1 cellular context compared by ENCODE assay signal in the genomic region with DNA sequence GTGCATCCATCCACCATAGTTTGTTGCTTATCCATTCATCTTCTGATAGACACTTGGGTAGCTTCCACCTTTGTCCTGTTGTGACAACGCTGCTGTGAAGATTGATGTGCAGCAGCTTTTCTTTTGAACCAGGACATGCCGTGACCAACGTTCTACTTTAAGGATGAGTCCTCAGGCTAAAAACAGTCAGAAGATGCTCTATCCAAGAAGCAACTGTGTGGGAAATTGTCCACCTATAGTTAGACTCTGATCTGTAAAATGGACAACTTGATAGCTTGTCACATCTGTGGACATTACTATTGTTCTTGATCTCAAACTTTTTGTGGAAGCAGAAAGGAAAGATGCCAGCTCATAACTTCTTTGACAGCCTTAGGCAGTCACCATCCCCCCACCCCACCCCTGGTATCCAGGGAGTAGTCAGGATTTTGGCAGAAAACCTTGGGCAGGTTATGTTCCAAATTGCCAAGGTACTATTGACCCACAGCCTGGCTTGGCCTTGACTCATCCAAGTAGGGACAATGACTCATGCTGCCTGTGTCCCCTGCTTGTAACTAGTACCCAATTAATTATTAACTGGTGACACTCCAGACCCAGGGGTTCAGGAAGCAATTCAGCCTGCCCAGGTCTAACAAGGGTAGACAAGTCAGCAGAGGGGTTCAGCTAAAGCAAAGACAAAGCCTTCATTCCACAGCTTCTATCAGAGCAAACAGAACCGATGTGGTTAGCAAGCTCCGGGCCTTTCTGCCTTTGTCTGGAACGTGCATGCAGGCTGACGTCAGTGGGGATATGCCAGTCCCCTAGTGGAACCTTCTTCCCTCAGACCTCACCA.
TF ChIP-seq lines count a peak whose summit lies in the region.

No MANE protein-coding gene starts in this region.

TF ChIP-seq in HepG2, 621 proteins besides CTCF, POLR2A, EP300 and RAD21 (continued from another document and continues in another):
- TF ChIP-seq, protein P1, sequence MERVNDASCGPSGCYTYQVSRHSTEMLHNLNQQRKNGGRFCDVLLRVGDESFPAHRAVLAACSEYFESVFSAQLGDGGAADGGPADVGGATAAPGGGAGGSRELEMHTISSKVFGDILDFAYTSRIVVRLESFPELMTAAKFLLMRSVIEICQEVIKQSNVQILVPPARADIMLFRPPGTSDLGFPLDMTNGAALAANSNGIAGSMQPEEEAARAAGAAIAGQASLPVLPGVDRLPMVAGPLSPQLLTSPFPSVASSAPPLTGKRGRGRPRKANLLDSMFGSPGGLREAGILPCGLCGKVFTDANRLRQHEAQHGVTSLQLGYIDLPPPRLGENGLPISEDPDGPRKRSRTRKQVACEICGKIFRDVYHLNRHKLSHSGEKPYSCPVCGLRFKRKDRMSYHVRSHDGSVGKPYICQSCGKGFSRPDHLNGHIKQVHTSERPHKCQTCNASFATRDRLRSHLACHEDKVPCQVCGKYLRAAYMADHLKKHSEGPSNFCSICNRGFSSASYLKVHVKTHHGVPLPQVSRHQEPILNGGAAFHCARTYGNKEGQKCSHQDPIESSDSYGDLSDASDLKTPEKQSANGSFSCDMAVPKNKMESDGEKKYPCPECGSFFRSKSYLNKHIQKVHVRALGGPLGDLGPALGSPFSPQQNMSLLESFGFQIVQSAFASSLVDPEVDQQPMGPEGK (CRISPR knock-in tag; IDR thresholded peaks at IDR 0.05) = peak; percentile 61
- TF ChIP-seq PITX1 (CRISPR knock-in tag; IDR thresholded peaks at IDR 0.05) (peak; percentile 75), EZH2 (conservative IDR thresholded peaks at IDR 0.05; ENCODE audit: low read depth, low read length) (no peak), ZNF746 (CRISPR knock-in tag; IDR thresholded peaks at IDR 0.05) (no peak; the same call in 1 of the 2 replicates), ZNF207 (IDR thresholded peaks at IDR 0.05; ENCODE audit: borderline replicate concordance) (no peak), ZNF841 (CRISPR knock-in tag; IDR thresholded peaks at IDR 0.05; ENCODE audit: borderline replicate concordance) (no peak), ZNF839 (CRISPR knock-in tag; IDR thresholded peaks at IDR 0.05; ENCODE audit: borderline replicate concordance) (no peak), ZNF614 (CRISPR knock-in tag; IDR thresholded peaks at IDR 0.05; ENCODE audit: borderline replicate concordance) (peak; percentile 75; the same call in 1 of the 2 replicates), GFI1 (CRISPR knock-in tag; IDR thresholded peaks at IDR 0.05; ENCODE audit: borderline replicate concordance) (peak; percentile 84; the same call in 1 of the 2 replicates), NCOA2 (CRISPR knock-in tag; IDR thresholded peaks at IDR 0.05) (peak; percentile 95), NFYC (CRISPR knock-in tag; IDR thresholded peaks at IDR 0.05) (no peak), ELF3 (CRISPR knock-in tag; IDR thresholded peaks at IDR 0.05) (peak; percentile 88), POLR2AphosphoS5 (IDR thresholded peaks at IDR 0.05; ENCODE audit: low read depth, low read length) (peak; percentile 26; the same call in 1 of the 2 replicates), HNRNPLL (IDR thresholded peaks at IDR 0.05; ENCODE audit: low read depth, low read length, poor library complexity, severe bottlenecking) (no peak), ZMYM2 (CRISPR knock-in tag; IDR thresholded peaks at IDR 0.05) (peak; percentile 73), KLF11 (CRISPR knock-in tag; IDR thresholded peaks at IDR 0.05) (0 out of 2 replicates have a peak, but pooled peaks have one; percentile 24), ZNF878 (CRISPR knock-in tag; IDR thresholded peaks at IDR 0.05) (peak; percentile 82), ZNF589 (CRISPR knock-in tag; conservative IDR thresholded peaks at IDR 0.05) (0 out of 2 replicates have a peak, but pooled peaks have one; percentile 59), KMT2B (CRISPR knock-in tag; IDR thresholded peaks at IDR 0.05) (no peak), RFX1 (IDR thresholded peaks at IDR 0.05) (no peak), ZNF121 (CRISPR knock-in tag; IDR thresholded peaks at IDR 0.05) (peak; percentile 62; the same call in 1 of the 2 replicates), AKAP8 (CRISPR knock-in tag; IDR thresholded peaks at IDR 0.05) (0 out of 2 replicates have a peak, but pooled peaks have one; percentile 43), KLF15 (CRISPR knock-in tag; IDR thresholded peaks at IDR 0.05; ENCODE audit: borderline replicate concordance) (no peak)
- TF ChIP-seq, protein P2, sequence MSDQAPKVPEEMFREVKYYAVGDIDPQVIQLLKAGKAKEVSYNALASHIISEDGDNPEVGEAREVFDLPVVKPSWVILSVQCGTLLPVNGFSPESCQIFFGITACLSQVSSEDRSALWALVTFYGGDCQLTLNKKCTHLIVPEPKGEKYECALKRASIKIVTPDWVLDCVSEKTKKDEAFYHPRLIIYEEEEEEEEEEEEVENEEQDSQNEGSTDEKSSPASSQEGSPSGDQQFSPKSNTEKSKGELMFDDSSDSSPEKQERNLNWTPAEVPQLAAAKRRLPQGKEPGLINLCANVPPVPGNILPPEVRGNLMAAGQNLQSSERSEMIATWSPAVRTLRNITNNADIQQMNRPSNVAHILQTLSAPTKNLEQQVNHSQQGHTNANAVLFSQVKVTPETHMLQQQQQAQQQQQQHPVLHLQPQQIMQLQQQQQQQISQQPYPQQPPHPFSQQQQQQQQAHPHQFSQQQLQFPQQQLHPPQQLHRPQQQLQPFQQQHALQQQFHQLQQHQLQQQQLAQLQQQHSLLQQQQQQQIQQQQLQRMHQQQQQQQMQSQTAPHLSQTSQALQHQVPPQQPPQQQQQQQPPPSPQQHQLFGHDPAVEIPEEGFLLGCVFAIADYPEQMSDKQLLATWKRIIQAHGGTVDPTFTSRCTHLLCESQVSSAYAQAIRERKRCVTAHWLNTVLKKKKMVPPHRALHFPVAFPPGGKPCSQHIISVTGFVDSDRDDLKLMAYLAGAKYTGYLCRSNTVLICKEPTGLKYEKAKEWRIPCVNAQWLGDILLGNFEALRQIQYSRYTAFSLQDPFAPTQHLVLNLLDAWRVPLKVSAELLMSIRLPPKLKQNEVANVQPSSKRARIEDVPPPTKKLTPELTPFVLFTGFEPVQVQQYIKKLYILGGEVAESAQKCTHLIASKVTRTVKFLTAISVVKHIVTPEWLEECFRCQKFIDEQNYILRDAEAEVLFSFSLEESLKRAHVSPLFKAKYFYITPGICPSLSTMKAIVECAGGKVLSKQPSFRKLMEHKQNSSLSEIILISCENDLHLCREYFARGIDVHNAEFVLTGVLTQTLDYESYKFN (CRISPR knock-in tag; conservative IDR thresholded peaks at IDR 0.05) = peak; percentile 97
- TF ChIP-seq, protein P3, sequence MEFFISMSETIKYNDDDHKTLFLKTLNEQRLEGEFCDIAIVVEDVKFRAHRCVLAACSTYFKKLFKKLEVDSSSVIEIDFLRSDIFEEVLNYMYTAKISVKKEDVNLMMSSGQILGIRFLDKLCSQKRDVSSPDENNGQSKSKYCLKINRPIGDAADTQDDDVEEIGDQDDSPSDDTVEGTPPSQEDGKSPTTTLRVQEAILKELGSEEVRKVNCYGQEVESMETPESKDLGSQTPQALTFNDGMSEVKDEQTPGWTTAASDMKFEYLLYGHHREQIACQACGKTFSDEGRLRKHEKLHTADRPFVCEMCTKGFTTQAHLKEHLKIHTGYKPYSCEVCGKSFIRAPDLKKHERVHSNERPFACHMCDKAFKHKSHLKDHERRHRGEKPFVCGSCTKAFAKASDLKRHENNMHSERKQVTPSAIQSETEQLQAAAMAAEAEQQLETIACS (CRISPR knock-in tag; IDR thresholded peaks at IDR 0.05) = no peak
- TF ChIP-seq, protein P4, sequence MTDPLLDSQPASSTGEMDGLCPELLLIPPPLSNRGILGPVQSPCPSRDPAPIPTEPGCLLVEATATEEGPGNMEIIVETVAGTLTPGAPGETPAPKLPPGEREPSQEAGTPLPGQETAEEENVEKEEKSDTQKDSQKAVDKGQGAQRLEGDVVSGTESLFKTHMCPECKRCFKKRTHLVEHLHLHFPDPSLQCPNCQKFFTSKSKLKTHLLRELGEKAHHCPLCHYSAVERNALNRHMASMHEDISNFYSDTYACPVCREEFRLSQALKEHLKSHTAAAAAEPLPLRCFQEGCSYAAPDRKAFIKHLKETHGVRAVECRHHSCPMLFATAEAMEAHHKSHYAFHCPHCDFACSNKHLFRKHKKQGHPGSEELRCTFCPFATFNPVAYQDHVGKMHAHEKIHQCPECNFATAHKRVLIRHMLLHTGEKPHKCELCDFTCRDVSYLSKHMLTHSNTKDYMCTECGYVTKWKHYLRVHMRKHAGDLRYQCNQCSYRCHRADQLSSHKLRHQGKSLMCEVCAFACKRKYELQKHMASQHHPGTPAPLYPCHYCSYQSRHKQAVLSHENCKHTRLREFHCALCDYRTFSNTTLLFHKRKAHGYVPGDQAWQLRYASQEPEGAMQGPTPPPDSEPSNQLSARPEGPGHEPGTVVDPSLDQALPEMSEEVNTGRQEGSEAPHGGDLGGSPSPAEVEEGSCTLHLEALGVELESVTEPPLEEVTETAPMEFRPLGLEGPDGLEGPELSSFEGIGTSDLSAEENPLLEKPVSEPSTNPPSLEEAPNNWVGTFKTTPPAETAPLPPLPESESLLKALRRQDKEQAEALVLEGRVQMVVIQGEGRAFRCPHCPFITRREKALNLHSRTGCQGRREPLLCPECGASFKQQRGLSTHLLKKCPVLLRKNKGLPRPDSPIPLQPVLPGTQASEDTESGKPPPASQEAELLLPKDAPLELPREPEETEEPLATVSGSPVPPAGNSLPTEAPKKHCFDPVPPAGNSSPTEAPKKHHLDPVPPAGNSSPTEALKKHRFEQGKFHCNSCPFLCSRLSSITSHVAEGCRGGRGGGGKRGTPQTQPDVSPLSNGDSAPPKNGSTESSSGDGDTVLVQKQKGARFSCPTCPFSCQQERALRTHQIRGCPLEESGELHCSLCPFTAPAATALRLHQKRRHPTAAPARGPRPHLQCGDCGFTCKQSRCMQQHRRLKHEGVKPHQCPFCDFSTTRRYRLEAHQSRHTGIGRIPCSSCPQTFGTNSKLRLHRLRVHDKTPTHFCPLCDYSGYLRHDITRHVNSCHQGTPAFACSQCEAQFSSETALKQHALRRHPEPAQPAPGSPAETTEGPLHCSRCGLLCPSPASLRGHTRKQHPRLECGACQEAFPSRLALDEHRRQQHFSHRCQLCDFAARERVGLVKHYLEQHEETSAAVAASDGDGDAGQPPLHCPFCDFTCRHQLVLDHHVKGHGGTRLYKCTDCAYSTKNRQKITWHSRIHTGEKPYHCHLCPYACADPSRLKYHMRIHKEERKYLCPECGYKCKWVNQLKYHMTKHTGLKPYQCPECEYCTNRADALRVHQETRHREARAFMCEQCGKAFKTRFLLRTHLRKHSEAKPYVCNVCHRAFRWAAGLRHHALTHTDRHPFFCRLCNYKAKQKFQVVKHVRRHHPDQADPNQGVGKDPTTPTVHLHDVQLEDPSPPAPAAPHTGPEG (CRISPR knock-in tag; IDR thresholded peaks at IDR 0.05) = 0 out of 2 replicates have a peak, but pooled peaks have one; percentile 63
- TF ChIP-seq, protein P5, sequence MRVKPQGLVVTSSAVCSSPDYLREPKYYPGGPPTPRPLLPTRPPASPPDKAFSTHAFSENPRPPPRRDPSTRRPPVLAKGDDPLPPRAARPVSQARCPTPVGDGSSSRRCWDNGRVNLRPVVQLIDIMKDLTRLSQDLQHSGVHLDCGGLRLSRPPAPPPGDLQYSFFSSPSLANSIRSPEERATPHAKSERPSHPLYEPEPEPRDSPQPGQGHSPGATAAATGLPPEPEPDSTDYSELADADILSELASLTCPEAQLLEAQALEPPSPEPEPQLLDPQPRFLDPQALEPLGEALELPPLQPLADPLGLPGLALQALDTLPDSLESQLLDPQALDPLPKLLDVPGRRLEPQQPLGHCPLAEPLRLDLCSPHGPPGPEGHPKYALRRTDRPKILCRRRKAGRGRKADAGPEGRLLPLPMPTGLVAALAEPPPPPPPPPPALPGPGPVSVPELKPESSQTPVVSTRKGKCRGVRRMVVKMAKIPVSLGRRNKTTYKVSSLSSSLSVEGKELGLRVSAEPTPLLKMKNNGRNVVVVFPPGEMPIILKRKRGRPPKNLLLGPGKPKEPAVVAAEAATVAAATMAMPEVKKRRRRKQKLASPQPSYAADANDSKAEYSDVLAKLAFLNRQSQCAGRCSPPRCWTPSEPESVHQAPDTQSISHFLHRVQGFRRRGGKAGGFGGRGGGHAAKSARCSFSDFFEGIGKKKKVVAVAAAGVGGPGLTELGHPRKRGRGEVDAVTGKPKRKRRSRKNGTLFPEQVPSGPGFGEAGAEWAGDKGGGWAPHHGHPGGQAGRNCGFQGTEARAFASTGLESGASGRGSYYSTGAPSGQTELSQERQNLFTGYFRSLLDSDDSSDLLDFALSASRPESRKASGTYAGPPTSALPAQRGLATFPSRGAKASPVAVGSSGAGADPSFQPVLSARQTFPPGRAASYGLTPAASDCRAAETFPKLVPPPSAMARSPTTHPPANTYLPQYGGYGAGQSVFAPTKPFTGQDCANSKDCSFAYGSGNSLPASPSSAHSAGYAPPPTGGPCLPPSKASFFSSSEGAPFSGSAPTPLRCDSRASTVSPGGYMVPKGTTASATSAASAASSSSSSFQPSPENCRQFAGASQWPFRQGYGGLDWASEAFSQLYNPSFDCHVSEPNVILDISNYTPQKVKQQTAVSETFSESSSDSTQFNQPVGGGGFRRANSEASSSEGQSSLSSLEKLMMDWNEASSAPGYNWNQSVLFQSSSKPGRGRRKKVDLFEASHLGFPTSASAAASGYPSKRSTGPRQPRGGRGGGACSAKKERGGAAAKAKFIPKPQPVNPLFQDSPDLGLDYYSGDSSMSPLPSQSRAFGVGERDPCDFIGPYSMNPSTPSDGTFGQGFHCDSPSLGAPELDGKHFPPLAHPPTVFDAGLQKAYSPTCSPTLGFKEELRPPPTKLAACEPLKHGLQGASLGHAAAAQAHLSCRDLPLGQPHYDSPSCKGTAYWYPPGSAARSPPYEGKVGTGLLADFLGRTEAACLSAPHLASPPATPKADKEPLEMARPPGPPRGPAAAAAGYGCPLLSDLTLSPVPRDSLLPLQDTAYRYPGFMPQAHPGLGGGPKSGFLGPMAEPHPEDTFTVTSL (CRISPR knock-in tag; IDR thresholded peaks at IDR 0.05; ENCODE audit: borderline replicate concordance) = peak; percentile 93
- TF ChIP-seq, protein P6, sequence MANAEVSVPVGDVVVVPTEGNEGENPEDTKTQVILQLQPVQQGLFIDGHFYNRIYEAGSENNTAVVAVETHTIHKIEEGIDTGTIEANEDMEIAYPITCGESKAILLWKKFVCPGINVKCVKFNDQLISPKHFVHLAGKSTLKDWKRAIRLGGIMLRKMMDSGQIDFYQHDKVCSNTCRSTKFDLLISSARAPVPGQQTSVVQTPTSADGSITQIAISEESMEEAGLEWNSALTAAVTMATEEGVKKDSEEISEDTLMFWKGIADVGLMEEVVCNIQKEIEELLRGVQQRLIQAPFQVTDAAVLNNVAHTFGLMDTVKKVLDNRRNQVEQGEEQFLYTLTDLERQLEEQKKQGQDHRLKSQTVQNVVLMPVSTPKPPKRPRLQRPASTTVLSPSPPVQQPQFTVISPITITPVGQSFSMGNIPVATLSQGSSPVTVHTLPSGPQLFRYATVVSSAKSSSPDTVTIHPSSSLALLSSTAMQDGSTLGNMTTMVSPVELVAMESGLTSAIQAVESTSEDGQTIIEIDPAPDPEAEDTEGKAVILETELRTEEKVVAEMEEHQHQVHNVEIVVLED (CRISPR knock-in tag; IDR thresholded peaks at IDR 0.05; ENCODE audit: borderline replicate concordance) = peak; percentile 42; the same call in 1 of the 2 replicates
- TF ChIP-seq, protein P7, sequence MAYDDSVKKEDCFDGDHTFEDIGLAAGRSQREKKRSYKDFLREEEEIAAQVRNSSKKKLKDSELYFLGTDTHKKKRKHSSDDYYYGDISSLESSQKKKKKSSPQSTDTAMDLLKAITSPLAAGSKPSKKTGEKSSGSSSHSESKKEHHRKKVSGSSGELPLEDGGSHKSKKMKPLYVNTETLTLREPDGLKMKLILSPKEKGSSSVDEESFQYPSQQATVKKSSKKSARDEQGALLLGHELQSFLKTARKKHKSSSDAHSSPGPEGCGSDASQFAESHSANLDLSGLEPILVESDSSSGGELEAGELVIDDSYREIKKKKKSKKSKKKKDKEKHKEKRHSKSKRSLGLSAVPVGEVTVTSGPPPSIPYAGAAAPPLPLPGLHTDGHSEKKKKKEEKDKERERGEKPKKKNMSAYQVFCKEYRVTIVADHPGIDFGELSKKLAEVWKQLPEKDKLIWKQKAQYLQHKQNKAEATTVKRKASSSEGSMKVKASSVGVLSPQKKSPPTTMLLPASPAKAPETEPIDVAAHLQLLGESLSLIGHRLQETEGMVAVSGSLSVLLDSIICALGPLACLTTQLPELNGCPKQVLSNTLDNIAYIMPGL (CRISPR knock-in tag; IDR thresholded peaks at IDR 0.05; ENCODE audit: borderline replicate concordance in 1 of 2, low read depth in 1 of 2) = peak; percentile 12 to 31; a peak in 2 of 4 replicates
